ENCODE assay signal across 1 cellular context in genomic region chr16:57145046-57145963, GRCh38.
TF ChIP-seq lines count a peak whose summit lies in the region.

No MANE protein-coding gene starts in this region.

TF ChIP-seq in K562, 482 proteins besides CTCF, POLR2A, EP300 and RAD21 (continued from another document):
- no peak for TF ChIP-seq RREB1 (CRISPR knock-in tag; IDR thresholded peaks at IDR 0.05)
- no peak for TF ChIP-seq ELF1 (tag; IDR thresholded peaks at IDR 0.05)
- TF ChIP-seq MBD2 (IDR thresholded peaks at IDR 0.05; ENCODE audit: borderline replicate concordance, low read depth) = no peak
- TF ChIP-seq BCOR (IDR thresholded peaks at IDR 0.05) = peak; percentile 54; the same call in 1 of the 2 replicates
- TF ChIP-seq VEZF1 (CRISPR knock-in tag; IDR thresholded peaks at IDR 0.05) = 0 out of 2 replicates have a peak, but pooled peaks have one; percentile 10
- no peak for TF ChIP-seq KLF6 (CRISPR knock-in tag; IDR thresholded peaks at IDR 0.05; ENCODE audit: borderline replicate concordance)
- TF ChIP-seq TAF9B (IDR thresholded peaks at IDR 0.05; ENCODE audit: partially characterized antibody) = no peak
- TF ChIP-seq POU5F1 (IDR thresholded peaks at IDR 0.05; ENCODE audit: borderline replicate concordance, low read depth, low read length, partially characterized antibody) = no peak
- no peak for TF ChIP-seq TRIM25 (IDR thresholded peaks at IDR 0.05; ENCODE audit: borderline replicate concordance)
- no peak for TF ChIP-seq TAF15 (IDR thresholded peaks at IDR 0.05; ENCODE audit: low read depth, low read length)
- no peak for TF ChIP-seq SMAD3 (CRISPR knock-in tag; conservative IDR thresholded peaks at IDR 0.05)
- TF ChIP-seq ZFX (CRISPR knock-in tag; IDR thresholded peaks at IDR 0.05) = peak; percentile 38; the same call in 1 of the 2 replicates
- TF ChIP-seq ZNF639 (CRISPR knock-in tag; conservative IDR thresholded peaks at IDR 0.05 in 1 of 2, IDR thresholded peaks at IDR 0.05 in 1 of 2) = peak in 1 of 2 experiments; percentile 34; a peak in 1 of 4 replicates
- no peak for TF ChIP-seq ATF2 (CRISPR knock-in tag; IDR thresholded peaks at IDR 0.05)
